22 cellular contexts compared by ENCODE assay signal in the genomic region with DNA sequence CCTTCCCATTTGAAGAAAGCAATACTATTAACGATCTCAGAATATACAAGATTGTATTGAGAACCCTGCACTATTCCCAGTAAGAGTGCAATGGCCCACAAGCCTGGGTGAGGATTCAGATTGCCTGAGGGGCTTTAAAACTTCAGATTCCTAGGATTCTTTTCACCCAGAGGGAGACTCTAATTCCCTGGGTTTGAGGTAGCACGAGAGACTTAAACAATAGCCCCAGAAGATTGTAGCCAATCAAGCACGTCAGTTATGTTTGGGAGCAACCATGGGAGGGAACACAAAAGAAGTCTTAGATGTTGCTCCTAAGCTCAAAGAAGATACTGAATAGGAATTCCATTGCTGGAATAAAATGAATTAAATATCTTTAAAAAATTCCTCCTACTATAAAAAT. TPM values are rescaled to one million over a fixed set of nuclear protein-coding genes. Genes with fewer than 3 reads are reported as not detected.
DNase-seq lines count a peak whose midpoint lies in the region; ATAC-seq, FAIRE-seq and TF ChIP-seq lines count a peak whose summit lies in the region.
"Had no signal": no experiment of that assay in that cellular context is flagged by ENCODE, and none has a peak within 500 bp of the region (broad histone marks: within the 10 kb centered on the region; RNA-seq: fewer than 3 reads in every experiment).

No MANE protein-coding gene starts in this region.

- no peaks in the 10 kb centered on the region for H3K23me2 ChIP-seq in H1 (ENCODE audit: low read depth, low read length)

- no peak overlapping the region for H3K4ac ChIP-seq in H1 (replicated peaks; ENCODE audit: insufficient read length, low read depth, low read length)

- H2BK120ac ChIP-seq in H1 (replicated peaks; ENCODE audit: low read depth, low read length) = no peak overlapping the region

- H3K36me3 Mint-ChIP-seq in mesothelial cell of epicardium = peaks cover 25% of the 10 kb centered on the region

- no peak overlapping the region for H2AK5ac ChIP-seq in H1 (ENCODE audit: low read depth, low read length)

- no peaks in the 10 kb centered on the region for H3K9me3 ChIP-seq in Karpas-422 (ENCODE audit: low read length)
- H3K9me3 ChIP-seq in H1 (ENCODE audit: insufficient read depth in 2 of 2, low read depth in 1 of 2, low read length in 1 of 2) = no peaks in the 10 kb centered on the region
- H3K9me3 ChIP-seq: esophagus muscularis mucosa had no signal

- no peak for TF ChIP-seq RAD21 in H1 (IDR thresholded peaks at IDR 0.05 in 1 of 2, conservative IDR thresholded peaks at IDR 0.05 in 1 of 2; ENCODE audit: low read depth in 2 of 2, low read length in 2 of 2)

- H3K4me1 ChIP-seq in Karpas-422 (ENCODE audit: low read length) (peaks cover 99% of the 10 kb centered on the region), H1 (replicated peaks in 1 of 4; ENCODE audit: control insufficient read depth in 3 of 4, insufficient read depth in 4 of 4, low read length in 3 of 4) (peaks cover 2 to 14% (median 10%) of the 10 kb centered on the region in 4 experiments; a peak in 5 of 7 replicates)

- H3K23ac ChIP-seq in H1 (ENCODE audit: insufficient read length) = no peak overlapping the region

- H3K14ac ChIP-seq in H1 (ENCODE audit: insufficient read length) = no peak overlapping the region

- peaks cover 34% of the 10 kb centered on the region for H3K4me1 Mint-ChIP-seq in mesothelial cell of epicardium

- no peak overlapping the region for H2BK15ac ChIP-seq in H1 (ENCODE audit: low read length)

- H4K5ac ChIP-seq in H1 (ENCODE audit: insufficient read length, low read depth, low read length) = no peak overlapping the region

- no peaks in the 10 kb centered on the region; the same call in 1 of the 2 replicates for H3K79me1 ChIP-seq in H1 (ENCODE audit: low read depth, low read length)

- H3K9ac ChIP-seq in Karpas-422 (ENCODE audit: low read length) (peak overlapping the region; percentile 59), H1 (replicated peaks in 1 of 4; ENCODE audit: extremely low read depth in 1 of 4, low read depth in 3 of 4, low read length in 3 of 4) (no peak overlapping the region)

- WGBS in H1 (ENCODE audit: extremely low coverage in 1 of 2, insufficient coverage in 1 of 2, insufficient read length in 1 of 2, insufficient replicate concordance in 2 of 2, low coverage in 1 of 2, low lambda C conversion rate in 2 of 2, missing lambda C conversion rate in 1 of 2), 2 experiments = 26% methylated on average over 3 of the region's 3 CpGs; no CpG with 5 or more reads in 1 of the 2 experiments

- peak overlapping the region; percentile 42 for H3K4me3 ChIP-seq in Karpas-422 (ENCODE audit: low read length)
- peak overlapping the region in 1 of 4 experiments; percentile 29; a peak in 1 of 8 replicates for H3K4me3 ChIP-seq in H1 (ENCODE audit: extremely low read depth in 1 of 4, insufficient read depth in 2 of 4, low read depth in 3 of 4, low read length in 4 of 4)
- H3K4me3 ChIP-seq: esophagus muscularis mucosa had no signal

- H3K9me3 Mint-ChIP-seq in mesothelial cell of epicardium = no peaks in the 10 kb centered on the region
- H3K9me3 Mint-ChIP-seq: activated CD4-positive, alpha-beta T cell treated with anti-CD3 and anti-CD28 coated beads, Interleukin-2, amount 10 ng/mL, durations not matched to agents 7 days and 5 days; CD4-positive, CD25-positive, alpha-beta regulatory T cell; central memory CD8-positive, alpha-beta T cell had no signal

- H2BK20ac ChIP-seq in H1 (ENCODE audit: low read length) = no peak overlapping the region

- FAIRE-seq in H1 (lab: Jason Lieb, UNC) = peak; percentile 93

- TF ChIP-seq CTCF in H1 (IDR thresholded peaks at IDR 0.05; ENCODE audit: control extremely low read depth in 1 of 3, insufficient read depth in 1 of 3, low read depth in 1 of 3, low read length in 3 of 3) (no peak), mesothelial cell of epicardium (IDR thresholded peaks at IDR 0.05; ENCODE audit: unreplicated experiment) (no peak)

- H3K27ac ChIP-seq in Karpas-422 (ENCODE audit: low read length) (peak overlapping the region; percentile 93), H1 (ENCODE audit: low read depth, low read length) (peak overlapping the region; percentile 30; the same call in 1 of the 2 replicates)
- H3K27ac ChIP-seq: esophagus muscularis mucosa, RWPE1 had no signal

- no peaks in the 10 kb centered on the region for H3K9me2 ChIP-seq in Karpas-422 (replicated peaks; ENCODE audit: insufficient read depth, low read length)

- H3K27ac Mint-ChIP-seq in mesothelial cell of epicardium = peak overlapping the region; percentile 71
- H3K27ac Mint-ChIP-seq: activated CD4-positive, alpha-beta T cell treated with anti-CD3 and anti-CD28 coated beads, Interleukin-2, amount 10 ng/mL, durations not matched to agents 7 days and 5 days had no signal

- no peaks in the 10 kb centered on the region for H4K20me1 ChIP-seq in Karpas-422 (ENCODE audit: insufficient read depth, low read depth, low read length)
- no peaks in the 10 kb centered on the region for H4K20me1 ChIP-seq in H1 (replicated peaks in 1 of 2; ENCODE audit: control insufficient read depth in 1 of 2, insufficient read depth in 2 of 2, low read length in 2 of 2)

- CTCF ChIA-PET in H1 (lab: Charles Lee; ENCODE audit: partially characterized antibody) = interaction anchor here (0.6 to 1.0 kb wide), 2 partner anchors 14 to 337 kb away, joined by 3 to 4 read pairs; no protein-coding TSS in a partner anchor

- H3K79me2 ChIP-seq in Karpas-422 (ENCODE audit: low read length) = peaks cover 91% of the 10 kb centered on the region
- H3K79me2 ChIP-seq in H1 (ENCODE audit: control insufficient read depth in 1 of 2, insufficient read depth in 2 of 2, low read length in 2 of 2) = peaks cover 0 to 74% of the 10 kb centered on the region in 2 experiments; a peak in 3 of 4 replicates

- H4K8ac ChIP-seq in H1 (ENCODE audit: extremely low read depth, insufficient read depth, low read length) = no peak overlapping the region

- no peak overlapping the region for H2BK5ac ChIP-seq in H1 (ENCODE audit: low read depth, low read length)

- H3K4me2 ChIP-seq in Karpas-422 (ENCODE audit: low read depth, low read length, poor library complexity, severe bottlenecking) (peak overlapping the region; percentile 61), H1 (ENCODE audit: insufficient read depth in 1 of 2, low read depth in 2 of 2, low read length in 2 of 2) (peak overlapping the region; percentile 23 to 71)

- H3K27me3 Mint-ChIP-seq in mesothelial cell of epicardium (ENCODE audit: low read depth) = no peaks in the 10 kb centered on the region
- H3K27me3 Mint-ChIP-seq: activated CD4-positive, alpha-beta T cell treated with anti-CD3 and anti-CD28 coated beads, Interleukin-2, amount 10 ng/mL, durations not matched to agents 7 days and 5 days; CD4-positive, CD25-positive, alpha-beta regulatory T cell; central memory CD8-positive, alpha-beta T cell had no signal

- H3K4me3 Mint-ChIP-seq in mesothelial cell of epicardium = no peak overlapping the region
- H3K4me3 Mint-ChIP-seq: activated CD4-positive, alpha-beta T cell treated with anti-CD3 and anti-CD28 coated beads, Interleukin-2, amount 10 ng/mL, durations not matched to agents 7 days and 5 days; central memory CD8-positive, alpha-beta T cell had no signal

- H3K27me3 ChIP-seq in Karpas-422 (ENCODE audit: low read length) (no peaks in the 10 kb centered on the region), H1 (replicated peaks in 1 of 4; ENCODE audit: control insufficient read depth in 3 of 4, extremely low read depth in 1 of 4, insufficient read depth in 3 of 4, low read length in 3 of 4) (no peaks in the 10 kb centered on the region)
- H3K27me3 ChIP-seq: esophagus muscularis mucosa had no signal

- H2AFZ ChIP-seq in Karpas-422 (ENCODE audit: low read length) = no peak overlapping the region
- no peak overlapping the region for H2AFZ ChIP-seq in H1 (ENCODE audit: low read length)

- no peak overlapping the region for H4K91ac ChIP-seq in H1 (replicated peaks; ENCODE audit: insufficient read length, low read length)

- ATAC-seq in GM19395 (IDR thresholded peaks at IDR 0.05; ENCODE audit: unreplicated experiment) = no peak

- no peak overlapping the region; the same call in 1 of the 2 replicates for H2BK12ac ChIP-seq in H1 (ENCODE audit: low read depth, low read length)

- H3K56ac ChIP-seq in H1 (replicated peaks; ENCODE audit: insufficient read length, low read depth, low read length) = no peak overlapping the region

- peak; percentile 92 for DNase-seq in ELF-1 (ENCODE audit: low read depth, low spot score)
- no peak for DNase-seq in Karpas-422
- peak in 1 of 2 experiments; percentile 68 for DNase-seq in H1 (ENCODE audit: low read depth in 1 of 2, low spot score in 2 of 2)
- DNase-seq in mesothelial cell of epicardium (ENCODE audit: low spot score in 2 of 2, unreplicated experiment in 2 of 2) = no peak
- no peak for DNase-seq in hepatic stellate cell (ENCODE audit: low spot score)
- DNase-seq in NCI-H526 (lab: John Stamatoyannopoulos, UW) = no peak
- no peak for DNase-seq in NAMALWA (ENCODE audit: low spot score)
- DNase-seq: activated CD4-positive, alpha-beta T cell treated with anti-CD3 and anti-CD28 coated beads, Interleukin-2, amount 10 ng/mL, durations not matched to agents 7 days and 5 days; activated CD8-positive, alpha-beta memory T cell treated with anti-CD3 and anti-CD28 coated beads, Interleukin-2, amount 50 U/mL, for 4 hours; activated effector memory CD4-positive, alpha-beta T cell treated with anti-CD3 and anti-CD28 coated beads, Interleukin-2, amount 50 U/mL, for 16 hours; CD4-positive, CD25-positive, alpha-beta regulatory T cell; DMS153; HCEC 1CT; NCI-H1105; NCI-H774; retina; stimulated activated naive CD4-positive, alpha-beta T cell treated with Interleukin-2 at 50 U/mL for 16 hours; trophoblast cell had no signal

- H3K18ac ChIP-seq in H1 (ENCODE audit: extremely low read depth, low read length) = no peak overlapping the region

- POLR2A ChIA-PET in H1 (lab: Charles Lee; ENCODE audit: partially characterized antibody) = interaction anchor here (0.8 to 2.3 kb wide), 4 partner anchors 18 to 64 kb away, joined by 3 to 11 read pairs (median 3); a partner anchor contains a TSS

- no peak for TF ChIP-seq EP300 in H1 (IDR thresholded peaks at IDR 0.05; ENCODE audit: borderline replicate concordance in 1 of 2, low read depth in 2 of 2, low read length in 2 of 2)

- no peak for TF ChIP-seq POLR2A in H1 (IDR thresholded peaks at IDR 0.05; ENCODE audit: control extremely low read depth in 1 of 2, low read depth in 2 of 2, low read length in 2 of 2)

- H3K36me3 ChIP-seq in Karpas-422 (ENCODE audit: insufficient read depth, low read length) = peaks cover 6% of the 10 kb centered on the region; the same call in 1 of the 2 replicates
- peaks cover 0 to 2% (median 0%) of the 10 kb centered on the region in 4 experiments; a peak in 1 of 8 replicates for H3K36me3 ChIP-seq in H1 (ENCODE audit: control insufficient read depth in 2 of 4, insufficient read depth in 4 of 4, low read length in 3 of 4)

RNA-seq across cellular contexts. Expression of a gene that starts 17.9 kb away (rescaled TPM):
- total RNA-seq in Karpas-422 (2014; rRNA removed; shearing (Covaris generic); ENCODE audit: low replicate concordance) = 87.4 and 120 TPM in 2 replicates
- total RNA-seq in H1 (2021; fragmentation: NEBNext Ultra II Directional; extraction: Animal tissue kit (Norgen Biotek cat#: 25700)) = 102 and 105 TPM in 2 replicates
- 86.1 and 93.2 TPM in 2 replicates for polyA plus RNA-seq in H1 (2011; rRNA removed)
- polyA plus RNA-seq in H1 (2011; cell fraction: cytosol; rRNA removed) = 84.5 TPM
- 97.6 TPM for polyA plus RNA-seq in H1 (2011; cell fraction: nucleus; rRNA removed)
- polyA plus RNA-seq in H1 (2012, experiment 1 of 2) = 67.4 to 94.2 TPM (median 74.5 TPM) in 4 replicates
- polyA plus RNA-seq in H1 (2012, experiment 2 of 2) = 37.0 TPM
- polyA plus RNA-seq in H1 (2013, experiment 1 of 2) = 63.1 TPM
- polyA plus RNA-seq in H1 (2013, experiment 2 of 2) = 62.8 TPM
- polyA minus RNA-seq in H1 (2011; rRNA and poly(A)+ RNA removed) = 122 and 149 TPM in 2 replicates
- 101 TPM for polyA minus RNA-seq in H1 (2011; cell fraction: cytosol; rRNA and poly(A)+ RNA removed)
- polyA minus RNA-seq in H1 (2011; cell fraction: nucleus; rRNA and poly(A)+ RNA removed) = 92.5 TPM
- 53.4 to 58.1 TPM (median 56.0 TPM) in 3 replicates for total RNA-seq in mesothelial cell of epicardium

RNA-seq across cellular contexts. Expression of a gene that starts 18.0 kb away (rescaled TPM):
- total RNA-seq in Karpas-422 (2014; rRNA removed; shearing (Covaris generic); ENCODE audit: low replicate concordance) = 9.2 and 24.9 TPM in 2 replicates
- 12.6 and 15.4 TPM in 2 replicates for total RNA-seq in H1 (2021; fragmentation: NEBNext Ultra II Directional; extraction: Animal tissue kit (Norgen Biotek cat#: 25700))
- polyA plus RNA-seq in H1 (2011; rRNA removed) = 5.6 and 7.3 TPM in 2 replicates
- 8.7 TPM for polyA plus RNA-seq in H1 (2011; cell fraction: cytosol; rRNA removed)
- polyA plus RNA-seq in H1 (2011; cell fraction: nucleus; rRNA removed) = 8.9 TPM
- polyA plus RNA-seq in H1 (2012, experiment 1 of 2) = 7.8 to 12.1 TPM (median 8.4 TPM) in 4 replicates
- polyA plus RNA-seq in H1 (2012, experiment 2 of 2) = 0.98 TPM
- 7.3 TPM for polyA plus RNA-seq in H1 (2013, experiment 1 of 2)
- 7.7 TPM for polyA plus RNA-seq in H1 (2013, experiment 2 of 2)
- polyA minus RNA-seq in H1 (2011; rRNA and poly(A)+ RNA removed) = 14.9 and 15.8 TPM in 2 replicates
- 4.4 TPM for polyA minus RNA-seq in H1 (2011; cell fraction: cytosol; rRNA and poly(A)+ RNA removed)
- polyA minus RNA-seq in H1 (2011; cell fraction: nucleus; rRNA and poly(A)+ RNA removed) = 11.9 TPM
- 12.2 to 14.5 TPM (median 13.6 TPM) in 3 replicates for total RNA-seq in mesothelial cell of epicardium
